19 cellular contexts compared by ENCODE assay signal in the genomic region with DNA sequence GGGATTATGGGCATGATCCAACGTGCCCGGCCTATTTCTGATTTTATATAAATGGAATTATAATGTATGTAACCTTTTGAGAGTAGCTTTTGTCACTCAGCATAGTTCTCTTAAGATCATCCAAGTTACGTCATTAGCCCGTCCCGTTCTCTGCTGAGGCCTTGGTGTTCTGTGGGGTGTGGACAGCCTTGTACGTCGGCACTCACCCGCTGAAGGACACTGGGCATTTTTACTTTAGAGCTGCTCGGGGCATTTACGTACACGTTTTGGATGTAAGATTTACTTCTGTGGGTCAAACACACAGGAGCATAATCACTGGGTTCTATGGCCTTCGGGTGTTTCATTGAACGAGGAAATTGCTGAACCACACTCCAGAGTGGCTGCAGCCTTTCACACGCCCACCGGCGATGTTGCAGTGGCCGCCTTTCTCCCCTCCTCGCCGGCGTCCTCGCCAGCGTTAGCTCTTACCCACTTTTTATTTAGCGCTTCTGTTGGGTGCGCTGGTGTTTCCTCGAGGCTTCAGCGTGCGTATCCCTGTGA.
DNase-seq lines count a peak whose midpoint lies in the region; ATAC-seq and TF ChIP-seq lines count a peak whose summit lies in the region.
"Had no signal": no experiment of that assay in that cellular context is flagged by ENCODE, and none has a peak within 500 bp of the region (broad histone marks: within the 10 kb centered on the region; RNA-seq: fewer than 3 reads in every experiment).

No MANE protein-coding gene starts in this region.

- dilution Hi-C loops in IMR-90 (cut with HindIII; ENCODE audit: low sequenced_read_pairs, unreplicated experiment): no loop called here

- peak overlapping the region; percentile 57 for H3K27ac Mint-ChIP-seq in endothelial cell (ENCODE audit: unreplicated experiment)

- H3K9me1 ChIP-seq in IMR-90 (ENCODE audit: insufficient read depth, low read length): peaks cover 4% of the 10 kb centered on the region

- no peak overlapping the region for H3K14ac ChIP-seq in IMR-90 (replicated peaks; ENCODE audit: low read depth, low read length)

- peaks cover 15% of the 10 kb centered on the region for H3K4me1 Mint-ChIP-seq in endothelial cell (ENCODE audit: unreplicated experiment)

- H2BK5ac ChIP-seq in IMR-90 (ENCODE audit: low read depth, low read length, poor library complexity, severe bottlenecking): peak overlapping the region; percentile 37

- intact Hi-C loops in IMR-90 (cut with micrococcal nuclease): no loop called here

- no peak overlapping the region for H2BK120ac ChIP-seq in IMR-90 (ENCODE audit: low read depth, low read length)

- H4K91ac ChIP-seq in IMR-90 (ENCODE audit: insufficient read depth, low read depth, low read length): no peak overlapping the region

- H2AK9ac ChIP-seq in IMR-90 (replicated peaks; ENCODE audit: low read depth, low read length, poor library complexity): no peak overlapping the region

- peaks cover 43% of the 10 kb centered on the region for H3K79me2 ChIP-seq in GM23248 (ENCODE audit: insufficient read depth)
- peaks cover 38% of the 10 kb centered on the region for H3K79me2 ChIP-seq in osteoblast (ENCODE audit: insufficient read depth, low read length)

- H2AFZ ChIP-seq in GM23248: no peak overlapping the region
- H2AFZ ChIP-seq in IMR-90 (replicated peaks; ENCODE audit: low read length, poor library complexity): no peak overlapping the region
- H2AFZ ChIP-seq in osteoblast (ENCODE audit: low read length): no peak overlapping the region

- no peak for TF ChIP-seq CTCF in IMR-90 (conservative IDR thresholded peaks at IDR 0.05; ENCODE audit: low read depth, low read length)
- no peak for TF ChIP-seq CTCF in endothelial cell (IDR thresholded peaks at IDR 0.05; ENCODE audit: unreplicated experiment)
- no peak for TF ChIP-seq CTCF in osteoblast (IDR thresholded peaks at IDR 0.05; ENCODE audit: extremely low read depth, low read depth, low read length)
- no peak for TF ChIP-seq CTCF in GM10248 (IDR thresholded peaks at IDR 0.05; ENCODE audit: control extremely low read depth, extremely low read depth, low read depth, missing control alignments)

- no peak for ATAC-seq in IMR-90 (ENCODE audit: low read depth)
- ATAC-seq: GM12878, left cardiac atrium, mucosa of descending colon had no signal

- peaks cover 12% of the 10 kb centered on the region for H3K27me3 Mint-ChIP-seq in endothelial cell (ENCODE audit: unreplicated experiment)
- H3K27me3 Mint-ChIP-seq: activated naive CD8-positive, alpha-beta T cell treated with anti-CD3 and anti-CD28 coated beads, Interleukin-2, amount 10 ng/mL, durations not matched to agents 7 days and 5 days had no signal

- H3K36me3 ChIP-seq in GM23248 (ENCODE audit: low read depth) (no peaks in the 10 kb centered on the region), IMR-90 (ENCODE audit: control insufficient read depth, insufficient read depth, low read length) (peaks cover 31% of the 10 kb centered on the region), osteoblast (ENCODE audit: insufficient read depth, low read length) (peaks cover 18% of the 10 kb centered on the region)
- H3K36me3 ChIP-seq: ovary had no signal

- H4K20me1 ChIP-seq in GM23248 (ENCODE audit: insufficient read depth): no peaks in the 10 kb centered on the region
- peaks cover 50% of the 10 kb centered on the region for H4K20me1 ChIP-seq in IMR-90 (ENCODE audit: insufficient read depth, low read length)
- peaks cover 33% of the 10 kb centered on the region for H4K20me1 ChIP-seq in osteoblast (ENCODE audit: insufficient read depth, low read length)

- no peak overlapping the region for H4K8ac ChIP-seq in IMR-90 (ENCODE audit: low read depth in 2 of 2, low read length in 2 of 2)

- H2BK20ac ChIP-seq in IMR-90 (ENCODE audit: low read depth, low read length): no peak overlapping the region

- H3K9me3 ChIP-seq in GM23248 (ENCODE audit: low read depth) (no peaks in the 10 kb centered on the region), IMR-90 (ENCODE audit: control insufficient read depth, insufficient read depth, low read length) (no peaks in the 10 kb centered on the region), osteoblast (ENCODE audit: low read depth, low read length) (no peaks in the 10 kb centered on the region)
- H3K9me3 ChIP-seq: BE2C, mucosa of descending colon, ovary, SJSA1, thyroid gland had no signal

- peaks cover 21 to 38% of the 10 kb centered on the region in 2 experiments for H3K79me1 ChIP-seq in IMR-90 (ENCODE audit: low read depth in 1 of 2, low read length in 2 of 2)

- peaks cover 20% of the 10 kb centered on the region for H3F3A ChIP-seq in GM23248 (ENCODE audit: insufficient read depth)

- CTCF ChIA-PET in IMR-90 (lab: Yijun Ruan, JAX) (no interaction called here), GM10248 (lab: Yijun Ruan, JAX) (interaction anchor here (1.1 to 2.1 kb wide), 3 partner anchors 9 to 52 kb away, joined by 3 to 6 read pairs (median 3); no protein-coding TSS in a partner anchor)

- POLR2A ChIA-PET in IMR-90 (lab: Charles Lee; ENCODE audit: unreplicated experiment): no interaction called here
- POLR2A ChIA-PET in GM10248 (lab: Yijun Ruan, JAX): no interaction called here

- no peak overlapping the region for H4K5ac ChIP-seq in IMR-90 (ENCODE audit: low read depth, low read length)

- peak; percentile 9 for DNase-seq in GM23248
- no peak for DNase-seq in IMR-90
- DNase-seq in endothelial cell (ENCODE audit: low spot score): no peak
- DNase-seq in osteoblast (ENCODE audit: insufficient read length, low spot score, missing footprints): peak; percentile 72
- DNase-seq in GM10248 (ENCODE audit: extremely low spot score): no peak
- DNase-seq in activated CD8-positive, alpha-beta memory T cell treated with anti-CD3 and anti-CD28 coated beads for 24 hours: no peak
- DNase-seq in NCI-H774 (lab: John Stamatoyannopoulos, UW): no peak
- DNase-seq: activated naive CD8-positive, alpha-beta T cell treated with anti-CD3 and anti-CD28 coated beads, Interleukin-2, amount 10 ng/mL, durations not matched to agents 7 days and 5 days; BE2C; left cardiac atrium; mucosa of descending colon; NCI-H1105; NCI-H2107; NCI-H524 treated with DMSO at 0.1 percent for 48 hours; ovary; T1000; thyroid gland had no signal

- H3K27me3 ChIP-seq in GM23248 (replicated peaks; ENCODE audit: insufficient read depth) (no peaks in the 10 kb centered on the region), IMR-90 (ENCODE audit: control insufficient read depth, insufficient read depth, low read length) (no peaks in the 10 kb centered on the region), osteoblast (ENCODE audit: insufficient read depth, low read length) (no peaks in the 10 kb centered on the region)
- H3K27me3 ChIP-seq: BE2C, ovary, SJSA1, thyroid gland had no signal

- H3K4ac ChIP-seq in IMR-90 (ENCODE audit: low read depth, low read length): no peak overlapping the region

- H3K9me2 ChIP-seq in GM23248 (ENCODE audit: insufficient read depth): no peaks in the 10 kb centered on the region

- peaks cover 4% of the 10 kb centered on the region for H3K9me3 Mint-ChIP-seq in endothelial cell (ENCODE audit: unreplicated experiment)

- peaks cover 6% of the 10 kb centered on the region for H3K4me1 ChIP-seq in GM23248 (ENCODE audit: insufficient read depth)
- H3K4me1 ChIP-seq in IMR-90 (ENCODE audit: control insufficient read depth, insufficient read depth, low read length): 0 out of 2 replicates have a peak, but pooled peaks cover 2% of the 10 kb centered on the region
- no peaks in the 10 kb centered on the region for H3K4me1 ChIP-seq in osteoblast (ENCODE audit: insufficient read depth, low read length)
- H3K4me1 ChIP-seq: BE2C, SJSA1 had no signal

- H3K56ac ChIP-seq in IMR-90 (ENCODE audit: extremely low read depth, insufficient read depth, low read length): no peak overlapping the region

- H3K4me2 ChIP-seq in GM23248 (ENCODE audit: unreplicated experiment) (no peak overlapping the region), IMR-90 (ENCODE audit: low read depth, low read length) (no peak overlapping the region), osteoblast (ENCODE audit: insufficient read depth, low read length) (no peak overlapping the region)

- in situ Hi-C loops in GM23248 (cut with MboI): no loop called here
- in situ Hi-C loops in IMR-90 (cut with MboI; ENCODE audit: low sequenced_read_pairs): no loop called here

- H3K23ac ChIP-seq in IMR-90 (ENCODE audit: low read depth, low read length): no peak overlapping the region

- 89 to 91% methylated on average over 26 to 27 of the region's 27 CpGs for WGBS in GM23248 (ENCODE audit: low coverage in 1 of 2, low lambda C conversion rate in 2 of 2, missing lambda C conversion rate in 2 of 2), 2 experiments
- WGBS in IMR-90 (ENCODE audit: extremely low coverage in 2 of 2, insufficient read length in 1 of 2), 2 experiments: 80% methylated on average over 13 of the region's 27 CpGs; no CpG with 5 or more reads in 1 of the 2 experiments

- H3K4me3 Mint-ChIP-seq in endothelial cell (ENCODE audit: unreplicated experiment): no peak overlapping the region
- H3K4me3 Mint-ChIP-seq: activated naive CD8-positive, alpha-beta T cell treated with anti-CD3 and anti-CD28 coated beads, Interleukin-2, amount 10 ng/mL, durations not matched to agents 7 days and 5 days had no signal

- H3K9ac ChIP-seq in GM23248: no peak overlapping the region
- H3K9ac ChIP-seq in IMR-90 (ENCODE audit: low read depth, low read length): no peak overlapping the region

- H3K36me3 Mint-ChIP-seq in endothelial cell (ENCODE audit: low read depth, unreplicated experiment): peaks cover 54% of the 10 kb centered on the region

- TF ChIP-seq RAD21 in IMR-90 (IDR thresholded peaks at IDR 0.05; ENCODE audit: low read length): no peak

- no peak overlapping the region for H3K18ac ChIP-seq in IMR-90 (ENCODE audit: low read depth, low read length)

- no peak overlapping the region for H2AK5ac ChIP-seq in IMR-90 (ENCODE audit: low read depth, low read length)

- no peak overlapping the region for H2BK15ac ChIP-seq in IMR-90 (ENCODE audit: low read depth, low read length)

- H3K27ac ChIP-seq in GM23248 (no peak overlapping the region), IMR-90 (ENCODE audit: insufficient read depth, low read length) (no peak overlapping the region), osteoblast (ENCODE audit: low read depth, low read length) (no peak overlapping the region)
- H3K27ac ChIP-seq: ovary, SJSA1, thyroid gland had no signal

- TF ChIP-seq POLR2A in IMR-90 (IDR thresholded peaks at IDR 0.05; ENCODE audit: low read depth, low read length): no peak

- BruUV-seq in IMR-90 (replicated peaks; lab: Mats Ljungman, UMichigan): no TSS peak

- H3K4me3 ChIP-seq in GM23248 (no peak overlapping the region), IMR-90 (ENCODE audit: insufficient read depth, low read depth, low read length) (no peak overlapping the region), osteoblast (ENCODE audit: insufficient read depth, low read length) (no peak overlapping the region)
- H3K4me3 ChIP-seq: GM12878, mucosa of descending colon, ovary, SJSA1, thyroid gland had no signal

TF ChIP-seq in IMR-90, 13 proteins besides CTCF, POLR2A, EP300 and RAD21 (continues in another document):
- TF ChIP-seq BHLHE40 (IDR thresholded peaks at IDR 0.05; ENCODE audit: low read depth, low read length) (no peak), CEBPB (IDR thresholded peaks at IDR 0.05; ENCODE audit: low read depth, low read length) (no peak), SMC3 (IDR thresholded peaks at IDR 0.05; ENCODE audit: low read depth, low read length) (no peak), NFE2L2 (IDR thresholded peaks at IDR 0.05; ENCODE audit: low read depth, low read length) (no peak), CHD1 (IDR thresholded peaks at IDR 0.05; ENCODE audit: low read depth, low read length) (no peak)

Comparison
In these comparisons a context has a peak if more than half of its experiments do, and no peak if none do; other contexts are left out.
1. DNase-seq: peak in GM23248 (single experiment) and osteoblast (single experiment); none in IMR-90 (single experiment), endothelial cell (single experiment), GM10248 (single experiment), activated CD8-positive, alpha-beta memory T cell treated with anti-CD3 and anti-CD28 coated beads for 24 hours (single experiment) and NCI-H774 (single experiment).